ENCODE assay signal across 22 cellular contexts in the genomic region with DNA sequence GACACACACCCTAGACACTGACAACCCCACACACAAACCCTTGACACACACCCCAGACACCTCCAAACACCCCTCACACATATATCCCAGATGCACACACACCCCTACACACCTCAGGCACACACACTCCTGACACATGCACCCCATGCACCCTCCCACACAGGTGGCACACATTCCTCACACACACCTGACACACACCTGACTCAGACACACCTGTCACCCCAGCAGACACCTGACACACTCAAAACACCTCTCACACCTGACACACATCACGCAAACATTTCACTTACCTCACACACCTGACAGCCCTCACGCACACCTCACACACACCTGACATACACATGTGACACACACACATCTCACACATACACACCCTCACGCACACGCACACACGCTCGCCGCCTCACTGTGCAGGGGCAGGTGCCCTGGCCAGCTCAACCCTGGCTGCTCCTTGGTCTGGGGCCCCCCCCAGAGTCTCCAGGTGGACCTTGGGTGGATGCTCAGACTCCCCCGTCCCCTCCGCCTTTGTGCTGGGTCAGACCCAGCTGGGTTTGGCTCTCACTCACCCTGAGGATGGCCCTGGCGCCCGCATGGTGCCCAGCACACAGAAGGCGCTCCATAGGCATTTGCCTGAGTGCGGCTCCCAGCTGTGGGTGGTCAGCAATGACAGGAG. TPM values are rescaled to one million over a fixed set of nuclear protein-coding genes. Genes with fewer than 3 reads are reported as not detected.
"Had no signal": no experiment of that assay in that cellular context is flagged by ENCODE, and none has a peak within 500 bp of the region (broad histone marks: within the 10 kb centered on the region; RNA-seq: fewer than 3 reads in every experiment).

No MANE protein-coding gene starts in this region.

- H3K9me3 ChIP-seq: adrenal gland, breast epithelium, gastrocnemius medialis, left ventricle myocardium inferior had no signal

- H3K27ac ChIP-seq: adrenal gland, breast epithelium, gastrocnemius medialis, left ventricle myocardium inferior had no signal

- H3K4me3 ChIP-seq: adrenal gland, breast epithelium, gastrocnemius medialis, left ventricle myocardium inferior had no signal

- H3K36me3 ChIP-seq: adrenal gland, breast epithelium, gastrocnemius medialis, left ventricle myocardium inferior had no signal

- H3K9me3 Mint-ChIP-seq: activated naive CD4-positive, alpha-beta T cell treated with anti-CD3 and anti-CD28 coated beads, Interleukin-2, amount 50 U/mL, for 72 hours had no signal

- H3K27ac Mint-ChIP-seq: activated naive CD4-positive, alpha-beta T cell treated with anti-CD3 and anti-CD28 coated beads, Interleukin-2, amount 50 U/mL, for 72 hours; nephron progenitor cell had no signal

- H3K4me3 Mint-ChIP-seq: nephron progenitor cell had no signal

- H3K36me3 Mint-ChIP-seq: activated naive CD4-positive, alpha-beta T cell treated with anti-CD3 and anti-CD28 coated beads, Interleukin-2, amount 50 U/mL, for 72 hours had no signal

- DNase-seq: activated CD4-positive, alpha-beta T cell treated with anti-CD3 and anti-CD28 coated beads, Interleukin-2, amount 50 U/mL, for 4 hours; activated gamma-delta T cell; adrenal gland; cortex of kidney; effector CD4-positive, alpha-beta T cell; gastrocnemius medialis; head of caudate nucleus; kidney; left ventricle myocardium inferior; nephron progenitor cell; occipital lobe; stimulated activated CD4-positive, alpha-beta T cell treated with anti-CD3 and anti-CD28 coated beads, Interleukin-12 subunit alpha, Interleukin-12 subunit beta, amount 100 ng/mL, for 4 hours; stimulated activated CD4-positive, alpha-beta T cell treated with anti-CD3 and anti-CD28 coated beads, Interleukin-1b, Interleukin-23, amount 100 ng/mL, for 48 hours; stimulated activated CD8-positive, alpha-beta memory T cell treated with anti-CD3 and anti-CD28 coated beads, Interleukin-4, amount 100 ng/mL, for 48 hours; stimulated activated naive CD4-positive, alpha-beta T cell had no signal

RNA-seq across cellular contexts. Expression of a gene that starts 3.1 kb away (rescaled TPM):
- total RNA-seq: activated naive CD4-positive, alpha-beta T cell treated with anti-CD3 and anti-CD28 coated beads, Interleukin-2, amount 50 U/mL, for 72 hours; gastrocnemius medialis; left ventricle myocardium inferior; myocyte; renal cortical epithelial cell; T-helper 2 cell treated with Interferon-gamma antibody and Interleukin-4, amounts not matched to agents 100 ng/mL and 5 ng/mL, for 36 hours; ureter had no signal

RNA-seq across cellular contexts. Expression of a gene that starts 7.3 kb away (rescaled TPM):
- total RNA-seq: activated naive CD4-positive, alpha-beta T cell treated with anti-CD3 and anti-CD28 coated beads, Interleukin-2, amount 50 U/mL, for 72 hours; astrocyte; breast epithelium; left ventricle myocardium inferior; myocyte; occipital lobe; renal cortical epithelial cell; T-helper 2 cell treated with Interferon-gamma antibody and Interleukin-4, amounts not matched to agents 100 ng/mL and 5 ng/mL, for 36 hours; ureter had no signal
